9 cellular contexts compared by ENCODE assay signal in genomic region chr16:50335198-50335958, GRCh38. TPM values are rescaled to one million over a fixed set of nuclear protein-coding genes. Genes with fewer than 3 reads are reported as not detected.
DNase-seq lines count a peak whose midpoint lies in the region; ATAC-seq lines count a peak whose summit lies in the region.
"Had no signal": no experiment of that assay in that cellular context is flagged by ENCODE, and none has a peak within 500 bp of the region (broad histone marks: within the 10 kb centered on the region; RNA-seq: fewer than 3 reads in every experiment).

No MANE protein-coding gene starts in this region.

- peaks cover 10% of the 10 kb centered on the region for H3K4me1 ChIP-seq in rectal smooth muscle tissue (ENCODE audit: control insufficient read depth, insufficient read depth, low read length)

- H3K4me3 ChIP-seq in rectal smooth muscle tissue (ENCODE audit: low read length), result no peak overlapping the region

- H3K36me3 ChIP-seq in rectal smooth muscle tissue (ENCODE audit: control insufficient read depth, insufficient read depth, low read length), result peaks cover 14% of the 10 kb centered on the region

- no peaks in the 10 kb centered on the region for H3K27me3 ChIP-seq in rectal smooth muscle tissue (ENCODE audit: control insufficient read depth, insufficient read depth, low read length)

- H3K4me1 Mint-ChIP-seq in activated T-helper 17 cell treated with anti-CD3 and anti-CD28 coated beads, Interleukin-2, amount 50 U/mL, for 72 hours, result peaks cover 48% of the 10 kb centered on the region

- peaks cover 91% of the 10 kb centered on the region for H3K36me3 Mint-ChIP-seq in activated T-helper 17 cell treated with anti-CD3 and anti-CD28 coated beads, Interleukin-2, amount 50 U/mL, for 72 hours (ENCODE audit: low read depth)

- H3K27me3 Mint-ChIP-seq in activated T-helper 17 cell treated with anti-CD3 and anti-CD28 coated beads, Interleukin-2, amount 50 U/mL, for 72 hours, result no peaks in the 10 kb centered on the region

- peak overlapping the region; percentile 68 for H3K4me3 Mint-ChIP-seq in activated T-helper 17 cell treated with anti-CD3 and anti-CD28 coated beads, Interleukin-2, amount 50 U/mL, for 72 hours

- H3K27ac Mint-ChIP-seq in activated T-helper 17 cell treated with anti-CD3 and anti-CD28 coated beads, Interleukin-2, amount 50 U/mL, for 72 hours, result peak overlapping the region; percentile 95

- no peak overlapping the region for H3K9ac ChIP-seq in rectal smooth muscle tissue (ENCODE audit: low read length)

- H3K27ac ChIP-seq in rectal smooth muscle tissue (ENCODE audit: low read depth, low read length), result peak overlapping the region; percentile 75

- no peak for DNase-seq in NCI-H146 treated with DMSO at 0.1 percent for 48 hours (lab: John Stamatoyannopoulos, UW; ENCODE audit: unreplicated experiment)
- no peak for DNase-seq in NCI-H1417 treated with DMSO at 0.1 percent for 48 hours (lab: John Stamatoyannopoulos, UW)
- DNase-seq: cortex of kidney had no signal

- no peaks in the 10 kb centered on the region for H3K9me3 Mint-ChIP-seq in activated T-helper 17 cell treated with anti-CD3 and anti-CD28 coated beads, Interleukin-2, amount 50 U/mL, for 72 hours

- ATAC-seq in GM19043 (IDR thresholded peaks at IDR 0.05; ENCODE audit: low read depth, unreplicated experiment) (peak; percentile 72), HG02884 (IDR thresholded peaks at IDR 0.05; ENCODE audit: unreplicated experiment) (peak; percentile 71), GM21367 (IDR thresholded peaks at IDR 0.05; ENCODE audit: unreplicated experiment) (no peak)
- ATAC-seq in activated T-helper 17 cell treated with anti-CD3 and anti-CD28 coated beads, Interleukin-2, amount 50 U/mL, for 72 hours (replicated peaks), result peak; percentile 66
- ATAC-seq: SK-N-SH treated with all-trans-retinoic acid at 6 μM for 48 hours had no signal

RNA-seq across cellular contexts. Expression of gene BRD7, which starts 33.4 kb away (rescaled TPM):
- total RNA-seq in activated T-helper 17 cell treated with anti-CD3 and anti-CD28 coated beads, Interleukin-2, amount 50 U/mL, for 72 hours, result 10 to 100 TPM; 53.5 to 63.9 TPM
